8 cellular contexts compared by ENCODE assay signal in the genomic region with DNA sequence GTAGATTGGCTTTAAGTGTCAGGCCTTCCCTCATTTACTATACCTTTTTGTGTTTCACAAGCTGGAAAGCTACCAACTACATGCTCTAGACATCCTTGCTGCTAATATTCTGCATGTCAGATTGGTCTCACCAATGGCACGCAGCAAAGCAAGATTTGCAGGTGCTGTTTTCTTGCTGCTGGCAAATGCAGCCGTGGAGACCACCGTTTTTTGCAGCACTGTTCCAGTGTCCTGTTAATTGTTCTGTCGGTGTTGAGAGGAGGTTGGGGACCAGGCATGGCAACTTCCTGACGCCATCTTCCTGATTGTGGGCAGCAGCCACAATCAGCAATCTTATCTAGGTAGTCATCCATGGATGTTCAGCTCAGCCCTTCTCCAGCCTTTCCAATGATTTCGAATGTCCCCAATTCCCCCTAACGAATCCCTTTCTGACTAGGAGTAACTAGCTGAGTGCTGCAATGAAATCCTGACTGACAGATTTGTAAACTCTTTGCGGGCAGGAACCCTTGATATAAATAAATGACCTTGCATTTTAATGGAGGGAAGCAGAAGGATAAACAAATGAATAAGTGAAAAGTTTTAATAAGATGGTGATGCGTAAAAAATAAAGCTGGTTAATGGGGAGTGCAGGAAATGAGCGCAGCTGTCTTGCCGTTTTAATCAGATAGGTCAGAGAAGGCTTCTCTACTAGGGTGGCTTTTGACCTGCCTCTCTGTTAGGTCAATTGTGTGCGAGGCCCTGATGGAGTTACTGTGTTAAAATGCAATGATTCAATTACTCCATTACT. TPM values are rescaled to one million over a fixed set of nuclear protein-coding genes. Genes with fewer than 3 reads are reported as not detected.
DNase-seq lines count a peak whose midpoint lies in the region; ATAC-seq and TF ChIP-seq lines count a peak whose summit lies in the region.

No MANE protein-coding gene starts in this region.

- intact Hi-C loops in tibial artery (cut with DNase I; ENCODE audit: low total_unique reads), result loop anchor here (5.0 kb wide), 1 partner anchor 104 kb away; a partner anchor contains a TSS

- H3K4me3 ChIP-seq in AG04449 (ENCODE audit: low read depth, low read length) (peak overlapping the region; percentile 78), tibial artery (peak overlapping the region; percentile 69 to 78)

- peaks cover 0 to 8% (median 0%) of the 10 kb centered on the region in 3 donors for H3K36me3 ChIP-seq in tibial artery

- DNase-seq in AG04449 (ENCODE audit: low read depth, low spot score) (no peak), tibial artery (no peak), NCI-H128 (lab: John Stamatoyannopoulos, UW; ENCODE audit: unreplicated experiment) (no peak), LoVo (ENCODE audit: low spot score) (no peak)
- DNase-seq in activated naive CD4-positive, alpha-beta T cell treated with anti-CD3 and anti-CD28 coated beads, Interleukin-2, amount 50 U/mL, for 72 hours (ENCODE audit: low spot score in 2 of 2), result no peak
- no peak for DNase-seq in effector CD8-positive, alpha-beta T cell (lab: John Stamatoyannopoulos, UW)

- peak; percentile 23 for ATAC-seq in HG02973 (IDR thresholded peaks at IDR 0.05; ENCODE audit: unreplicated experiment)
- no peak for ATAC-seq in activated naive CD4-positive, alpha-beta T cell treated with anti-CD3 and anti-CD28 coated beads, Interleukin-2, amount 50 U/mL, for 72 hours

- peaks cover 9% of the 10 kb centered on the region in 2 donors for H3K9me3 Mint-ChIP-seq in activated naive CD4-positive, alpha-beta T cell treated with anti-CD3 and anti-CD28 coated beads, Interleukin-2, amount 50 U/mL, for 72 hours

- H3K27ac ChIP-seq in layer of hippocampus (ENCODE audit: low read depth, low read length), result peak overlapping the region; percentile 95
- peak overlapping the region; percentile 93 to 97 for H3K27ac ChIP-seq in tibial artery

- peaks cover 26 to 32% of the 10 kb centered on the region in 2 donors for H3K36me3 Mint-ChIP-seq in activated naive CD4-positive, alpha-beta T cell treated with anti-CD3 and anti-CD28 coated beads, Interleukin-2, amount 50 U/mL, for 72 hours

- H3K27me3 ChIP-seq in layer of hippocampus (ENCODE audit: control insufficient read depth, insufficient read depth, low read length), result no peaks in the 10 kb centered on the region
- H3K27me3 ChIP-seq in tibial artery, result no peaks in the 10 kb centered on the region

- H3K4me1 ChIP-seq in tibial artery, result peaks cover 0 to 31% (median 12%) of the 10 kb centered on the region in 4 donors

- H3K27ac Mint-ChIP-seq in activated naive CD4-positive, alpha-beta T cell treated with anti-CD3 and anti-CD28 coated beads, Interleukin-2, amount 50 U/mL, for 72 hours, result peak overlapping the region; percentile 99 to 100

- no peaks in the 10 kb centered on the region for H3K9me3 ChIP-seq in tibial artery

- POLR2A ChIA-PET in AG04449 (lab: Yijun Ruan, JAX), result interaction anchor here (1.0 kb wide), 1 partner anchor 9 kb away, joined by 3 read pairs; no protein-coding TSS in a partner anchor

- CTCF ChIA-PET in AG04449 (lab: Yijun Ruan, JAX), result interaction anchor here (1.0 to 1.5 kb wide), 3 partner anchors 107 to 425 kb away, joined by 3 to 17 read pairs (median 3); no protein-coding TSS in a partner anchor

- TF ChIP-seq CTCF in AG04449 (IDR thresholded peaks at IDR 0.05; ENCODE audit: insufficient read depth, low read length, missing control alignments) (no peak), tibial artery (IDR thresholded peaks at IDR 0.05) (no peak)

RNA-seq across cellular contexts. Expression of a gene that starts 0.6 kb away (rescaled TPM):
- total RNA-seq in activated naive CD4-positive, alpha-beta T cell treated with anti-CD3 and anti-CD28 coated beads, Interleukin-2, amount 50 U/mL, for 72 hours, result 10 to 100 TPM in 1 of 2 donors, 1 to 10 TPM in 1; 9.6 to 10.1 TPM
